ENCODE assay signal across 24 cellular contexts in the genomic region with DNA sequence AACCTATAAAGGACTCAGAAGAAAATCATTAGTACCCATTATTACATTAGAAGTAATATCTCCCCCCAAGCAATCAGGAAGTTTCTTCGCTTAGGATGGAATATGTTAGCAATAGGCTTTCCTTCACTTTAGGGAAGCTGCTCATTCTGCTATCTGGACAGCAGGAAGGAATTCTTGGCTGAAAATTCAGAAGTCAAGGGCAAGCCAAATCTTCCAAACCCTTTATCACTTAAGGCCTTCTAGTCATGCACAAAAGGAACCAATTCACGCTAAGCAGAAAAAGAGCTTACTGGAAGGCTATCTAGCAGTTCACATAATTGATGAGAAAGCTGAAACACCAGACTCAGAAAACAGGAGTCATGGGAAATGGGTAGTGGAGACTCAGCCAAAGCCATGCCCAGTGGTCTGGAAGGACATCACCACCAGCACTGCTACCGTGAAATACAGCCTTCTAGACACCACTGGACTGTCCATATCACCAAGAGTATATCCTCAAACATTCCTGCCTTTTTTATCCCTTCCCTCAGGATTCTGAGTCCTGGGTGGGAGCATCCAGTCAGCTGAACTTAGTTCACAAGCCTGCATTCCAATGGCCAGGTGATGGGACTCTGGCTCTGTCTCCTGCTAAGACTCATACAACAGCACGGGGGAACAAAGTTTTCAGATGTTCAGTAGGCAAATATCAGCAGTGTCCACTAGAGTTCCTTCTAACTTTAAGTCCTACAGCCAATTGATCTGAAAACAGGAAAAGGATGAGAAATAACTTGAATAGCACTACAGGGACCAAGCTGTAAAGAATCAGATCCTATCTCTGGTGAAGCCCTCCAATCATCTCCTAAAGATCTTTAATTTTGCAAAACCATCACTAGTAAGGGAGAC. TPM values are rescaled to one million over a fixed set of nuclear protein-coding genes. Genes with fewer than 3 reads are reported as not detected.
A peak's percentile ranks its signal among the peaks of the same experiment; 100 is the strongest.
DNase-seq lines count a peak whose midpoint lies in the region; ATAC-seq, FAIRE-seq and TF ChIP-seq lines count a peak whose summit lies in the region.
"Had no signal": no experiment of that assay in that cellular context is flagged by ENCODE, and none has a peak within 500 bp of the region (broad histone marks: within the 10 kb centered on the region; RNA-seq: fewer than 3 reads in every experiment).

No MANE protein-coding gene starts in this region.

- SMC1A ChIA-PET in GM12878 (lab: Charles Lee; ENCODE audit: uncharacterized antibody, unreplicated experiment): interaction anchor here (0.7 to 2.4 kb wide), 5 partner anchors 14 to 478 kb away, joined by 3 to 6 read pairs (median 3); partner anchors contain the start of gene ADAM17

- intact Hi-C loops in GM12878 (cut with micrococcal nuclease; ENCODE audit: unreplicated experiment) (no loop called here), vagina (cut with DNase I) (no loop called here)

- FAIRE-seq in GM12878 (lab: Jason Lieb, UNC) (peak; percentile 65), D721Med (lab: Jason Lieb, UNC) (no peak)
- FAIRE-seq: H54 had no signal

- no peaks in the 10 kb centered on the region for H4K20me1 ChIP-seq in GM12878 (ENCODE audit: control insufficient read depth, insufficient read depth)

- no peaks in the 10 kb centered on the region for H3K36me3 ChIP-seq in GM12878 (ENCODE audit: control insufficient read depth in 2 of 2, insufficient read depth in 2 of 2, low read length in 1 of 2)
- no peaks in the 10 kb centered on the region for H3K36me3 ChIP-seq in vagina
- H3K36me3 ChIP-seq: cardiac muscle cell, prostate gland, tibial nerve had no signal

- H3K4me1 ChIP-seq in GM12878 (ENCODE audit: control insufficient read depth, insufficient read depth, low read length) (no peaks in the 10 kb centered on the region), foreskin keratinocyte (no peaks in the 10 kb centered on the region), vagina (peaks cover 11% of the 10 kb centered on the region)
- H3K4me1 ChIP-seq: prostate gland had no signal

- H3K27ac ChIP-seq in GM12878 (ENCODE audit: control insufficient read depth, insufficient read depth) (no peak overlapping the region), foreskin keratinocyte (no peak overlapping the region), vagina (no peak overlapping the region)
- H3K27ac ChIP-seq: cardiac muscle cell, dorsolateral prefrontal cortex, prostate gland, tibial nerve had no signal

- POLR2A ChIA-PET in GM12878 (lab: Charles Lee): interaction anchor here (0.6 kb wide), 1 partner anchor 783 kb away, joined by 4 read pairs; no protein-coding TSS in a partner anchor

- ATAC-seq in GM12878: peak; percentile 38
- no peak for ATAC-seq in foreskin keratinocyte
- no peak for ATAC-seq in GM18505 (IDR thresholded peaks at IDR 0.05; ENCODE audit: unreplicated experiment)
- ATAC-seq: activated T-helper 17 cell treated with anti-CD3 and anti-CD28 coated beads, Interleukin-2, amount 50 U/mL, for 72 hours; Right ventricle myocardium inferior had no signal

- CTCF ChIA-PET in GM12878 (lab: Yijun Ruan, JAX): interaction anchor here (0.8 to 1.9 kb wide), 3 partner anchors 9 to 229 kb away, joined by 3 to 5 read pairs (median 3); no protein-coding TSS in a partner anchor

- no TSS peak for BruUV-seq in GM12878 (replicated peaks; lab: Mats Ljungman, UMichigan)

- 0 out of 2 replicates have a peak, but pooled peaks cover 4% of the 10 kb centered on the region for H3K27me3 Mint-ChIP-seq in HFFc6 (ENCODE audit: insufficient read depth)
- peaks cover 2% of the 10 kb centered on the region for H3K27me3 Mint-ChIP-seq in endothelial cell (ENCODE audit: unreplicated experiment)
- H3K27me3 Mint-ChIP-seq: activated T-helper 17 cell treated with anti-CD3 and anti-CD28 coated beads, Interleukin-2, amount 50 U/mL, for 72 hours; CD4-positive, alpha-beta memory T cell; stimulated activated naive CD8-positive, alpha-beta T cell treated with anti-CD3 and anti-CD28 coated beads, Interleukin-15, Interleukin-2, amounts not matched to agents 100 ng/mL and 50 ng/mL, for 24 hours had no signal

- H3K79me2 ChIP-seq in GM12878 (ENCODE audit: control insufficient read depth, insufficient read depth, low read length): no peaks in the 10 kb centered on the region

- 85% methylated on average over 4 of the region's 4 CpGs for WGBS in GM12878 (ENCODE audit: insufficient coverage, insufficient replicate concordance, low lambda C conversion rate, missing lambda C conversion rate)

- H3K27me3 ChIP-seq in GM12878 (replicated peaks in 1 of 2; ENCODE audit: control insufficient read depth in 2 of 2, insufficient read depth in 2 of 2, low read length in 1 of 2): no peaks in the 10 kb centered on the region
- no peaks in the 10 kb centered on the region for H3K27me3 ChIP-seq in foreskin keratinocyte
- H3K27me3 ChIP-seq in vagina: no peaks in the 10 kb centered on the region
- H3K27me3 ChIP-seq: cardiac muscle cell, dorsolateral prefrontal cortex, tibial nerve had no signal

- TF ChIP-seq RAD21 in GM12878 (IDR thresholded peaks at IDR 0.05; ENCODE audit: insufficient read depth, low read depth, low read length): 0 out of 2 replicates have a peak, but pooled peaks have one; percentile 11

- no peak for TF ChIP-seq EP300 in GM12878 (IDR thresholded peaks at IDR 0.05; ENCODE audit: borderline replicate concordance in 1 of 2, control insufficient read depth in 1 of 2, low read depth in 2 of 2, low read length in 2 of 2)

- H3K9me3 Mint-ChIP-seq in HFFc6: no peaks in the 10 kb centered on the region
- no peaks in the 10 kb centered on the region for H3K9me3 Mint-ChIP-seq in endothelial cell (ENCODE audit: unreplicated experiment)
- H3K9me3 Mint-ChIP-seq: activated T-helper 17 cell treated with anti-CD3 and anti-CD28 coated beads, Interleukin-2, amount 50 U/mL, for 72 hours; CD4-positive, alpha-beta memory T cell; stimulated activated naive CD8-positive, alpha-beta T cell treated with anti-CD3 and anti-CD28 coated beads, Interleukin-15, Interleukin-2, amounts not matched to agents 100 ng/mL and 50 ng/mL, for 24 hours had no signal

- no peak for TF ChIP-seq POLR2A in GM12878 (IDR thresholded peaks at IDR 0.05; ENCODE audit: low read depth, low read length)
- TF ChIP-seq POLR2A in GM18505 (IDR thresholded peaks at IDR 0.05; ENCODE audit: borderline replicate concordance, extremely low read depth, insufficient read depth, insufficient read length): no peak
- no peak for TF ChIP-seq POLR2A in vagina (IDR thresholded peaks at IDR 0.05)

- H3K4me2 ChIP-seq in GM12878 (ENCODE audit: control insufficient read depth, insufficient read depth): no peak overlapping the region

- no peak overlapping the region for H2AFZ ChIP-seq in GM12878 (ENCODE audit: control insufficient read depth, low read depth, low read length)

- in situ Hi-C loops in GM12878 (cut with MboI): no loop called here

- H3K4me3 ChIP-seq in AG10803 (ENCODE audit: low read length): no peak overlapping the region
- no peak overlapping the region for H3K4me3 ChIP-seq in GM12878
- H3K4me3 ChIP-seq in vagina: no peak overlapping the region
- H3K4me3 ChIP-seq: cardiac muscle cell, dorsolateral prefrontal cortex, prostate gland, tibial nerve had no signal

- no peak overlapping the region for H3K9ac ChIP-seq in GM12878 (ENCODE audit: control insufficient read depth, insufficient read depth, low read length)

- peaks cover 34% of the 10 kb centered on the region for H3K4me1 Mint-ChIP-seq in HFFc6 (ENCODE audit: low read depth)
- peaks cover 15% of the 10 kb centered on the region for H3K4me1 Mint-ChIP-seq in endothelial cell (ENCODE audit: unreplicated experiment)

- peak; percentile 27 for TF ChIP-seq CTCF in AG10803 (conservative IDR thresholded peaks at IDR 0.05; ENCODE audit: low read length)
- peak; percentile 27 for TF ChIP-seq CTCF in HFFc6 (IDR thresholded peaks at IDR 0.05)
- TF ChIP-seq CTCF in GM12878 (IDR thresholded peaks at IDR 0.05 in 2 of 3, conservative IDR thresholded peaks at IDR 0.05 in 1 of 3; ENCODE audit: control insufficient read depth in 2 of 3, extremely low read depth in 1 of 3, insufficient read depth in 1 of 3, low read depth in 3 of 3, low read length in 3 of 3): peak in 2 of 3 experiments; percentile 16 to 20; a peak in 3 of 6 replicates
- TF ChIP-seq CTCF in foreskin keratinocyte (conservative IDR thresholded peaks at IDR 0.05): peak; percentile 25
- no peak for TF ChIP-seq CTCF in vagina (IDR thresholded peaks at IDR 0.05)
- no peak for TF ChIP-seq CTCF in D721Med (IDR thresholded peaks at IDR 0.05; ENCODE audit: insufficient read depth, missing control alignments)
- no peak for TF ChIP-seq CTCF in endothelial cell (IDR thresholded peaks at IDR 0.05; ENCODE audit: unreplicated experiment)

- H3K27ac Mint-ChIP-seq in HFFc6 (no peak overlapping the region), endothelial cell (ENCODE audit: unreplicated experiment) (no peak overlapping the region)
- H3K27ac Mint-ChIP-seq: activated T-helper 17 cell treated with anti-CD3 and anti-CD28 coated beads, Interleukin-2, amount 50 U/mL, for 72 hours; stimulated activated naive CD8-positive, alpha-beta T cell treated with anti-CD3 and anti-CD28 coated beads, Interleukin-15, Interleukin-2, amounts not matched to agents 100 ng/mL and 50 ng/mL, for 24 hours had no signal

- DNase-seq in AG10803 (ENCODE audit: low read depth) (no peak), HFFc6 (no peak), GM12878 (ENCODE audit: low read depth, low spot score) (no peak), foreskin keratinocyte (no peak), vagina (ENCODE audit: extremely low spot score in 2 of 2) (no peak), D721Med (ENCODE audit: insufficient read length, low spot score) (no peak), endothelial cell (ENCODE audit: low spot score) (no peak)
- DNase-seq: activated CD4-positive, alpha-beta T cell treated with anti-CD3 and anti-CD28 coated beads for 4 hours; CD4-positive, alpha-beta memory T cell; dorsolateral prefrontal cortex; kidney glomerular epithelial cell; midbrain; NCI-H1417 treated with DMSO at 0.1 percent for 48 hours; NCI-H2107; NCI-H524; stimulated activated CD4-positive, alpha-beta T cell treated with anti-CD3 and anti-CD28 coated beads, Interleukin-2, amount 100 ng/mL, for 24 hours had no signal

- RAD21 ChIA-PET in GM12878 (lab: Charles Lee; ENCODE audit: unreplicated experiment): interaction anchor here (0.7 kb wide), 1 partner anchor 231 kb away, joined by 3 read pairs; no protein-coding TSS in a partner anchor

- H3K4me3 Mint-ChIP-seq in HFFc6: no peak overlapping the region
- no peak overlapping the region for H3K4me3 Mint-ChIP-seq in endothelial cell (ENCODE audit: unreplicated experiment)
- H3K4me3 Mint-ChIP-seq: activated T-helper 17 cell treated with anti-CD3 and anti-CD28 coated beads, Interleukin-2, amount 50 U/mL, for 72 hours; CD4-positive, alpha-beta memory T cell; stimulated activated naive CD8-positive, alpha-beta T cell treated with anti-CD3 and anti-CD28 coated beads, Interleukin-15, Interleukin-2, amounts not matched to agents 100 ng/mL and 50 ng/mL, for 24 hours had no signal

- H3K9me3 ChIP-seq in GM12878 (replicated peaks; ENCODE audit: control insufficient read depth, insufficient read depth, low read length): no peaks in the 10 kb centered on the region
- no peaks in the 10 kb centered on the region for H3K9me3 ChIP-seq in vagina
- H3K9me3 ChIP-seq: prostate gland, tibial nerve had no signal

- H3K36me3 Mint-ChIP-seq in HFFc6 (ENCODE audit: low read depth): no peaks in the 10 kb centered on the region
- H3K36me3 Mint-ChIP-seq in endothelial cell (ENCODE audit: low read depth, unreplicated experiment): peaks cover 4% of the 10 kb centered on the region
- H3K36me3 Mint-ChIP-seq: CD4-positive, alpha-beta memory T cell had no signal

RNA-seq across cellular contexts. Expression of gene ADAM17, which starts 14.8 kb away (rescaled TPM):
- total RNA-seq in HFFc6 (2021; fragmentation: NEBNext Ultra II Directional; extraction: Animal tissue kit (Norgen Biotek cat#: 25700)): 10 to 100 TPM; 16.0 to 20.0 (median 19.4) TPM
- total RNA-seq in GM12878 (2013; cell fraction: nucleolus; rRNA removed): 102 and 104 TPM in 2 replicates
- 17.3 and 17.7 TPM in 2 replicates for total RNA-seq in GM12878 (2014; rRNA removed)
- total RNA-seq in GM12878 (2014; rRNA removed; fragmentation: Illumina TruSeq; extraction: Trizol): 18.5 and 19.2 TPM in 2 replicates
- total RNA-seq in GM12878 (2021): 16.4 and 18.9 TPM in 2 replicates
- polyA plus RNA-seq in GM12878 (2011; ENCODE audit: low read depth): 13.1 TPM
- 8.1 and 9.9 TPM in 2 replicates for polyA plus RNA-seq in GM12878 (2011; rRNA removed)
- 4.2 and 4.3 TPM in 2 replicates for polyA plus RNA-seq in GM12878 (2011; cell fraction: cytosol; rRNA removed)
- polyA plus RNA-seq in GM12878 (2011; cell fraction: nucleus; rRNA removed): 11.5 and 11.9 TPM in 2 replicates
- polyA plus RNA-seq in GM12878 (2012): 12.2 and 14.0 TPM in 2 replicates
- 12.0 and 13.3 TPM in 2 replicates for polyA plus RNA-seq in GM12878 (2014; fragmentation: Illumina TruSeq; extraction: Trizol)
- 1 to 10 TPM; 2.3 to 3.4 TPM for polyA plus RNA-seq in GM12878 (2014; fragmentation: Nextera tagmentation; extraction: Ambion mirVana)
- 9.4 and 10.1 TPM in 2 replicates for polyA plus RNA-seq in GM12878 (2014; rRNA removed)
- polyA plus RNA-seq in GM12878 (2016; fragmentation: Nextera tagmentation; extraction: Ambion mirVana): 10 to 100 TPM; 14.9 to 15.9 TPM
- 20.0 and 21.9 TPM in 2 replicates for polyA minus RNA-seq in GM12878 (2011; rRNA and poly(A)+ RNA removed)
- polyA minus RNA-seq in GM12878 (2011; cell fraction: cytosol; rRNA and poly(A)+ RNA removed): 4.8 and 7.0 TPM in 2 replicates
- polyA minus RNA-seq in GM12878 (2011; cell fraction: nucleus; rRNA and poly(A)+ RNA removed): 12.8 and 24.0 TPM in 2 replicates
- 29.3 and 29.5 TPM in 2 replicates for total RNA-seq in foreskin keratinocyte
- polyA plus RNA-seq in foreskin keratinocyte: 8.3 and 8.8 TPM in 2 replicates
- 33.4 TPM for total RNA-seq in vagina
- total RNA-seq in endothelial cell (ENCODE audit: unreplicated experiment): 39.7 TPM

Comparison
In these comparisons a context has a peak if more than half of its experiments do, and no peak if none do; other contexts are left out.
1. CTCF ChIP-seq: peak in AG10803 (single experiment), HFFc6 (single experiment), GM12878 (2 of 3) and foreskin keratinocyte (single experiment); none in vagina (0 of 3), D721Med (single experiment) and endothelial cell (single experiment).